In the genomic region with DNA sequence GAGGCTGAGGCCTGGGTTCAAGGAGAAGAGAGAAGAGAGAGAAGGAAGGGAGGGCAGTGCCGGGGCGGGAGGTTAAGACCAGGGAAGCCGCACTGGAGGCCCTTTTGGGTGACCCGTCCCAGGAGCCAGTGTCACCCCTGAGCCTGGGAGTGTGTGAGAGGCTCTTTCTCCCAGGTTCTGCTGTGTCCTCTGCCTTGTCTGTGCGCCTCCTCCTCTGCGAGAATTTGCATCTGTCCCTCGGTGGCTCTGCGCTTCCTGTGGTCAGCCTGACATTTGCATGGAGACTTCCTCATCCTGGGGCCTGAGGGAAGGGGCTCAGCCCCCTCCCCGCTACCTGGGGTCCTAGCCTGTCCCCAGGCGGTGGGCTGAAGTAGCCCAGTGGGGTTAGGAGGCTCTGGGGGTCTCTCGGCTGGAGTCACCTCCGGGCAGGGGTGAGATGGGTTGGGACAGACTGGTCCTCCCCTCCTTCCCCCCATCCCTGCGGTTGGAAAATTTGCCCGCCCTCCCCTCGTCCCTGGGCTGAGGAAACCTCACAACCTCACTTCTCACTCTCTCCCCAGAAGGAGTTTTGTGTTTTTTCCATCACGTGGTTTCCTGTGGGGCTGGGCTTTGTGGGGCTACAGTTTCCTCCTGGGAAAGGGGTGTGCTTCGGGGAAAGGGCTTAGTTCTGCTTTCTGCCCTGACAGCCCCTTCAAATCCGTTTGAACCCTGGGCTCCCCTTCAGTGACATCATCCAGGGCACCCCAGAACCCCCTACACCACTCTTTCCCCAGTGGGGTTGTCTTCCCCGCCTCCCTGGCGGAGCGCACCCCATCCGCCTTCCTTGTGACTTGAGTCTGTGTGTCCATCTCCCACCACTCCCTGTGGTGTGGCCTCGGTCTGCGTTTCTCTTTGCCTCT, we compare ENCODE assay signal across 8 cellular contexts. TPM values are rescaled to one million over a fixed set of nuclear protein-coding genes. Genes with fewer than 3 reads are reported as not detected.
A peak's percentile ranks its signal among the peaks of the same experiment; 100 is the strongest.
DNase-seq lines count a peak whose midpoint lies in the region; ATAC-seq lines count a peak whose summit lies in the region.

No MANE protein-coding gene starts in this region.

- intact Hi-C loops in left colon (cut with DNase I, micrococcal nuclease), result loop anchor here in 1 of 2 donors (10.0 kb wide), 1 partner anchor 151 kb away; the partner anchor contains the start of gene C1RL

- ATAC-seq in GM18502 (IDR thresholded peaks at IDR 0.05; ENCODE audit: poor library complexity, unreplicated experiment), result peak; percentile 57
- ATAC-seq in HG02763 (IDR thresholded peaks at IDR 0.05; ENCODE audit: unreplicated experiment), result peak; percentile 47
- ATAC-seq in left colon, result peak; percentile 31

- DNase-seq in RPMI7951 (ENCODE audit: low read depth), result peak; percentile 57
- peak; percentile 82 for DNase-seq in activated naive CD4-positive, alpha-beta T cell treated with Interleukin-2 at 50 U/mL for 16 hours
- DNase-seq in left colon, result peak; percentile 63 to 76
- peak; percentile 74 to 78 for DNase-seq in stimulated activated CD8-positive, alpha-beta memory T cell treated with anti-CD3 and anti-CD28 coated beads, Interleukin-4, amount 100 ng/mL, for 1 hour (ENCODE audit: low read depth in 2 of 2, low spot score in 1 of 2)
- no peak for DNase-seq in NCI-H1694 (lab: John Stamatoyannopoulos, UW)
- no peak for DNase-seq in NCI-H1092 (lab: John Stamatoyannopoulos, UW)

RNA-seq across cellular contexts. Expression of gene PTPN6, which starts 2.5 kb away (rescaled TPM):
- total RNA-seq in RPMI7951 (2014; rRNA removed; shearing (Covaris generic)), result 0.24 TPM in 1 of 2 replicates, not detected in the other
- total RNA-seq in left colon, result 10 to 100 TPM; 40.0 to 43.9 TPM

RNA-seq across cellular contexts. Expression of gene C12orf57, which starts 9.8 kb away (rescaled TPM):
- 245 and 274 TPM in 2 replicates for total RNA-seq in RPMI7951 (2014; rRNA removed; shearing (Covaris generic))
- total RNA-seq in left colon, result 100 to 1,000 TPM; 151 to 168 TPM

RNA-seq across cellular contexts. Expression of gene RNU7-1, which starts 10.1 kb away (rescaled TPM):
- total RNA-seq in RPMI7951 (2014; rRNA removed; shearing (Covaris generic)), result not detected in 2 replicates
- not detected for total RNA-seq in left colon

RNA-seq across cellular contexts. Expression of gene PHB2, which starts 16.8 kb away (rescaled TPM):
- 263 and 303 TPM in 2 replicates for total RNA-seq in RPMI7951 (2014; rRNA removed; shearing (Covaris generic))
- total RNA-seq in left colon, result 100 to 1,000 TPM; 202 to 249 TPM

RNA-seq across cellular contexts. Expression of gene EMG1, which starts 17.0 kb away (rescaled TPM):
- total RNA-seq in RPMI7951 (2014; rRNA removed; shearing (Covaris generic)), result 68.5 and 72.8 TPM in 2 replicates
- total RNA-seq in left colon, result 10 to 100 TPM; 31.6 to 34.1 TPM

Comparison
In these comparisons a context has a peak if more than half of its experiments do, and no peak if none do; other contexts are left out.
1. DNase-seq: peak in RPMI7951 (single experiment), activated naive CD4-positive, alpha-beta T cell treated with Interleukin-2 at 50 U/mL for 16 hours (single experiment), left colon (2 of 2) and stimulated activated CD8-positive, alpha-beta memory T cell treated with anti-CD3 and anti-CD28 coated beads, Interleukin-4, amount 100 ng/mL, for 1 hour (2 of 2); none in NCI-H1694 (single experiment) and NCI-H1092 (single experiment).
2. RNA of gene PTPN6, which starts 2.5 kb away (total RNA-seq): 40.0 to 43.9 TPM in left colon; 0.24 TPM in RPMI7951; every median in the first group is over 10 times any median in the second.
3. Peak in every context shown above with its lines, with median percentiles within 50 percentile points of each other: ATAC-seq.